8 cellular contexts compared by ENCODE assay signal in the genomic region with DNA sequence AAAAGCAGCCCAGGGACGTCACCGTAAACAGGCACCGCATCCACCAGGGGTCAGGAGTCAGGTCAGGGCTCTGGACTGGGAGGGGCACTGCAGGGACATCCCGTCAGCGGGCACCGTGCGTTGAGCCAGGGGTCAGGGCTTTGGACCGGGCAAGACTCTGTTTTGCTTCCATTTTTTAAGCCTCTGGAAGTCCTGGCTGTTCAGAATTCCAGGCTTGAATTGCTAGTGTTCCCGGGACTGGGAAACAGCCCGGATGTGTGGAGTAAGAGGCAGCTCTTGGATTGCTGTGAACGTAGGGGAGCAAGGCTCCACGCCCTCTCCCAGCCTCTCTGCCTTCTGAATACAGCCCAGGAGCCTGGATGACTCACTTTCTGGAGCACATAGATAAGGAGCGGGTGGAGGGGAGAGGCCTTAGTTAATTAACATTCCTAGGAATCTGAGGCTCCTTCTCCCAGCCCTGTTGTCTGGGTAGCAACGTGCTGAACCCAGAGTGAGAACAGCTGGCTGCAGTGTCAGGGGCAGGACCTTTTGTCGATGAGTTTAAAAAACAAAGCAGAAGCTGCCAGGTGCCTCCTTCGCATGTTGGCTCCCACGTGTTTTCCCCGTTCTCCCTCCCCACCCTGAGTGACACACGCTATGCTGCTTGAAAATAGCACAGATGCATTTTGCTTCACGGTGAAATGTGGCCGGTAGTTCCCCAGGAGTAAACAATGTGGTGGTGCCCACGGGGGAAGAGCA. TPM values are rescaled to one million over a fixed set of nuclear protein-coding genes. Genes with fewer than 3 reads are reported as not detected.
A peak's percentile ranks its signal among the peaks of the same experiment; 100 is the strongest.
DNase-seq lines count a peak whose midpoint lies in the region; ATAC-seq lines count a peak whose summit lies in the region.

No MANE protein-coding gene starts in this region.

- H3K4me3 Mint-ChIP-seq in naive thymus-derived CD4-positive, alpha-beta T cell, result no peak overlapping the region

- POLR2A ChIA-PET in naive thymus-derived CD4-positive, alpha-beta T cell (lab: Charles Lee), result no interaction called here

- peaks cover 0 to 5% of the 10 kb centered on the region in 2 donors for H3K4me1 ChIP-seq in naive thymus-derived CD4-positive, alpha-beta T cell (ENCODE audit: control insufficient read depth in 2 of 2, insufficient read depth in 2 of 2, low read length in 2 of 2)

- CTCF ChIA-PET in naive thymus-derived CD4-positive, alpha-beta T cell (lab: Charles Lee), result no interaction called here

- H3K9me3 ChIP-seq in naive thymus-derived CD4-positive, alpha-beta T cell (ENCODE audit: control insufficient read depth in 2 of 3, low read length in 3 of 3), result no peaks in the 10 kb centered on the region

- peaks cover 0 to 18% (median 6%) of the 10 kb centered on the region in 5 donors for H3K36me3 Mint-ChIP-seq in naive thymus-derived CD4-positive, alpha-beta T cell

- DNase-seq in 8988T, result peak; percentile 76
- peak; percentile 97 for DNase-seq in GM04503 (ENCODE audit: low read depth)
- DNase-seq in SW 1271 (lab: John Stamatoyannopoulos, UW), result peak; percentile 23 to 72
- peak; percentile 96 for DNase-seq in fibroblast of peridontal ligament (ENCODE audit: extremely low read depth)
- peak in 1 of 9 donors; percentile 24 for DNase-seq in naive thymus-derived CD4-positive, alpha-beta T cell
- no peak for DNase-seq in NCI-H1436 (lab: John Stamatoyannopoulos, UW)

- peaks cover 0 to 3% (median 0%) of the 10 kb centered on the region in 11 donors for H3K9me3 Mint-ChIP-seq in naive thymus-derived CD4-positive, alpha-beta T cell

- H3K27me3 Mint-ChIP-seq in naive thymus-derived CD4-positive, alpha-beta T cell, result no peaks in the 10 kb centered on the region

- no peaks in the 10 kb centered on the region for H3K27me3 ChIP-seq in naive thymus-derived CD4-positive, alpha-beta T cell (ENCODE audit: control insufficient read depth in 2 of 2, insufficient read depth in 2 of 2, low read length in 2 of 2)

- H3K4me1 Mint-ChIP-seq in naive thymus-derived CD4-positive, alpha-beta T cell, result peaks cover 7 to 40% (median 29%) of the 10 kb centered on the region in 7 donors

- intact Hi-C loops in naive thymus-derived CD4-positive, alpha-beta T cell (cut with micrococcal nuclease), result no loop called here

- H3K36me3 ChIP-seq in naive thymus-derived CD4-positive, alpha-beta T cell (ENCODE audit: control insufficient read depth in 2 of 3, insufficient read depth in 3 of 3, low read length in 3 of 3), result peaks cover 0 to 5% (median 0%) of the 10 kb centered on the region in 3 experiments

- H3K27ac Mint-ChIP-seq in naive thymus-derived CD4-positive, alpha-beta T cell, result peak overlapping the region in 3 of 9 donors; percentile 25 to 59 (median 47)

- H3K4me3 ChIP-seq in naive thymus-derived CD4-positive, alpha-beta T cell (ENCODE audit: low read length), result no peak overlapping the region

- no peak overlapping the region for H3K27ac ChIP-seq in naive thymus-derived CD4-positive, alpha-beta T cell (ENCODE audit: low read depth, low read length)

- peak; percentile 69 for ATAC-seq in HG03342 (IDR thresholded peaks at IDR 0.05; ENCODE audit: unreplicated experiment)
- peak; percentile 36 for ATAC-seq in naive thymus-derived CD4-positive, alpha-beta T cell
- no peak for ATAC-seq in HG03520 (IDR thresholded peaks at IDR 0.05; ENCODE audit: unreplicated experiment)

RNA-seq across cellular contexts. Expression of a gene that starts 21.9 kb away (rescaled TPM):
- total RNA-seq in naive thymus-derived CD4-positive, alpha-beta T cell, result 100 to 1,000 TPM in 1 of 5 experiments, 10 to 100 TPM in 4; 45.0 to 111 (median 79.8) TPM
- 1 to 10 TPM; 4.3 to 6.1 TPM for polyA plus RNA-seq in naive thymus-derived CD4-positive, alpha-beta T cell
